In the genomic region with DNA sequence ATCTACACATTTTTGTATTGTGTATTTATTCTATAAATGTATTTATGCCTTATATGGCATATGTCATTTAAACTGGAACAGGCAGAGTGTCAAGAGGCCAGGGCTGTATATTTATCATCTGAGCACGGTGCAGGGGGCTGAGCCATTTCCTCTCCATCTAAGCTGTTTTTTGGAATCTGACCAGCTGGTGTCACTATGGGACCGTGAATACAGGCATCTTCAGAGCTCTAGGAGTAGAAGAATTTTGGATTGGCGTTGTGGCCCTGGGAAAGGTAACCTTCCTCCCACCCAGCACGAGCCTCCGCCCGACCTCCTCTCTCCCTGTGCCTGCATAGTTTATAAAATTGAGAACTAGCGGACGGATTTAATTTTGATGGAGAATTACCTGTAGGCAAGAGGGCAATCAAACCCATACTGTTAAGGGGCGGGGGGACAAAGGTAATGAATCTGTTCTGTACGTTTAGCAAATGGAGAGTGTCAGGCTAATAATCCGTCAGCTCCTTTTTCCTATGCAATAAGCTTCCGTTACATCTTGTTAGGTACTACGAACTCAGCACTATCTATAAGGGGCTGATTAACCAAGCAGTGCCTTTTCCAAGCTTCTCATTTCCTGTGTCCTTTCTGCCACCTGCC, we compare ENCODE assay signal across 9 cellular contexts. TPM values are rescaled to one million over a fixed set of nuclear protein-coding genes. Genes with fewer than 3 reads are reported as not detected.
DNase-seq lines count a peak whose midpoint lies in the region; ATAC-seq and TF ChIP-seq lines count a peak whose summit lies in the region.
"Had no signal": no experiment of that assay in that cellular context is flagged by ENCODE, and none has a peak within 500 bp of the region (broad histone marks: within the 10 kb centered on the region; RNA-seq: fewer than 3 reads in every experiment).

No MANE protein-coding gene starts in this region.

- no peak overlapping the region for H3K4me3 Mint-ChIP-seq in activated CD8-positive, alpha-beta T cell treated with anti-CD3 and anti-CD28 coated beads, Interleukin-2, amount 10 ng/mL, durations not matched to agents 7 days and 5 days

- H3K27ac Mint-ChIP-seq in activated CD8-positive, alpha-beta T cell treated with anti-CD3 and anti-CD28 coated beads, Interleukin-2, amount 10 ng/mL, durations not matched to agents 7 days and 5 days = no peak overlapping the region

- ATAC-seq in GM18502 (IDR thresholded peaks at IDR 0.05; ENCODE audit: poor library complexity, unreplicated experiment) = peak; percentile 83
- peak; percentile 83 for ATAC-seq in HG03354 (IDR thresholded peaks at IDR 0.05; ENCODE audit: poor library complexity, severe bottlenecking, unreplicated experiment)
- no peak for ATAC-seq in activated CD8-positive, alpha-beta T cell treated with anti-CD3 and anti-CD28 coated beads, Interleukin-2, amount 10 ng/mL, durations not matched to agents 7 days and 5 days
- no peak for ATAC-seq in activated CD4-positive, CD25-positive, alpha-beta regulatory T cell treated with anti-CD3 and anti-CD28 coated beads, Interleukin-2, amount 50 U/mL, for 24 hours

- no peaks in the 10 kb centered on the region for H3K9me3 Mint-ChIP-seq in activated CD8-positive, alpha-beta T cell treated with anti-CD3 and anti-CD28 coated beads, Interleukin-2, amount 10 ng/mL, durations not matched to agents 7 days and 5 days (ENCODE audit: insufficient read depth)

- no peaks in the 10 kb centered on the region for H3K4me1 Mint-ChIP-seq in activated CD8-positive, alpha-beta T cell treated with anti-CD3 and anti-CD28 coated beads, Interleukin-2, amount 10 ng/mL, durations not matched to agents 7 days and 5 days (ENCODE audit: low read depth)

- CTCF ChIA-PET in activated CD8-positive, alpha-beta T cell treated with anti-CD3 and anti-CD28 coated beads, Interleukin-2, amount 10 ng/mL, durations not matched to agents 7 days and 5 days (lab: Charles Lee) = interaction anchor here (0.8 to 6.6 kb wide), 4 partner anchors 8 to 88 kb away, joined by 3 to 120 read pairs (median 3); no protein-coding TSS in a partner anchor

- H3K36me3 Mint-ChIP-seq in activated CD8-positive, alpha-beta T cell treated with anti-CD3 and anti-CD28 coated beads, Interleukin-2, amount 10 ng/mL, durations not matched to agents 7 days and 5 days (ENCODE audit: low read depth) = no peaks in the 10 kb centered on the region

- TF ChIP-seq CTCF in AG09319 (IDR thresholded peaks at IDR 0.05; ENCODE audit: low read depth, low read length) = peak; percentile 70
- TF ChIP-seq CTCF in fibroblast of mammary gland (conservative IDR thresholded peaks at IDR 0.05; ENCODE audit: control insufficient read depth, insufficient read depth, low read depth, low read length) = peak; percentile 59

- POLR2A ChIA-PET in activated CD8-positive, alpha-beta T cell treated with anti-CD3 and anti-CD28 coated beads, Interleukin-2, amount 10 ng/mL, durations not matched to agents 7 days and 5 days (lab: Charles Lee) = interaction anchor here (0.9 kb wide), 1 partner anchor 29 kb away, joined by 3 read pairs; a partner anchor contains a TSS

- DNase-seq in AG09319 (ENCODE audit: extremely low read depth, low read depth) = no peak
- DNase-seq in NCI-H524 (lab: John Stamatoyannopoulos, UW) = peak; percentile 36 to 70
- DNase-seq in activated CD8-positive, alpha-beta T cell treated with anti-CD3 and anti-CD28 coated beads, Interleukin-2, amount 10 ng/mL, durations not matched to agents 7 days and 5 days = peak; percentile 49
- peak; percentile 71 for DNase-seq in fibroblast of mammary gland (ENCODE audit: low read depth)
- peak; percentile 43 for DNase-seq in non-pigmented ciliary epithelial cell (ENCODE audit: low read depth)

- peaks cover 9% of the 10 kb centered on the region for H3K27me3 Mint-ChIP-seq in activated CD8-positive, alpha-beta T cell treated with anti-CD3 and anti-CD28 coated beads, Interleukin-2, amount 10 ng/mL, durations not matched to agents 7 days and 5 days (ENCODE audit: low read depth)

- H3K4me3 ChIP-seq in fibroblast of mammary gland (ENCODE audit: control insufficient read depth, low read depth, low read length) = no peak overlapping the region
- H3K4me3 ChIP-seq: skin epidermis had no signal

RNA-seq across cellular contexts. Expression of a gene that starts 29.0 kb away (rescaled TPM):
- total RNA-seq in activated CD8-positive, alpha-beta T cell treated with anti-CD3 and anti-CD28 coated beads, Interleukin-2, amount 10 ng/mL, durations not matched to agents 7 days and 5 days = 10 to 100 TPM; 42.2 to 44.2 TPM

Comparison
In these comparisons a context has a peak if more than half of its experiments do, and no peak if none do; other contexts are left out.
1. ATAC-seq: peak in GM18502 (single experiment) and HG03354 (single experiment); none in activated CD8-positive, alpha-beta T cell treated with anti-CD3 and anti-CD28 coated beads, Interleukin-2, amount 10 ng/mL, durations not matched to agents 7 days and 5 days (single experiment) and activated CD4-positive, CD25-positive, alpha-beta regulatory T cell treated with anti-CD3 and anti-CD28 coated beads, Interleukin-2, amount 50 U/mL, for 24 hours (0 of 2).